ENCODE assay signal across 8 cellular contexts in genomic region chr11:47426062-47426956, GRCh38. TPM values are rescaled to one million over a fixed set of nuclear protein-coding genes. Genes with fewer than 3 reads are reported as not detected.
DNase-seq lines count a peak whose midpoint lies in the region; ATAC-seq and TF ChIP-seq lines count a peak whose summit lies in the region.

Gene PSMC3 (minus strand): TSS chr11:47426439. CDS start chr11:47426279, 160 bp downstream.

- H3K9me3 Mint-ChIP-seq in activated naive CD8-positive, alpha-beta T cell treated with anti-CD3 and anti-CD28 coated beads, Interleukin-2, amount 10 ng/mL, durations not matched to agents 7 days and 5 days, result no peaks in the 10 kb centered on the region
- peaks cover 10% of the 10 kb centered on the region for H3K9me3 Mint-ChIP-seq in glutamatergic neuron (ENCODE audit: unreplicated experiment)

- no peak for TF ChIP-seq EP300 in ovary (IDR thresholded peaks at IDR 0.05)

- TF ChIP-seq POLR2A in GM10847 (IDR thresholded peaks at IDR 0.05; ENCODE audit: extremely low read depth, insufficient read length) (peak; percentile 80), ovary (IDR thresholded peaks at IDR 0.05) (peak; percentile 72), thyroid gland (IDR thresholded peaks at IDR 0.05) (peak in 1 of 2 donors; percentile 54)

- no peaks in the 10 kb centered on the region for H3K9me2 ChIP-seq in SU-DHL-6 (replicated peaks; ENCODE audit: insufficient read depth, low read length)

- H3K9me3 ChIP-seq in SU-DHL-6 (ENCODE audit: insufficient read depth, low read length) (no peaks in the 10 kb centered on the region), ovary (no peaks in the 10 kb centered on the region), thyroid gland (no peaks in the 10 kb centered on the region)

- intact Hi-C loops in ovary (cut with DNase I) (no loop called here), thyroid gland (cut with DNase I) (no loop called here)

- peaks cover 18% of the 10 kb centered on the region for H3K4me1 Mint-ChIP-seq in activated naive CD8-positive, alpha-beta T cell treated with anti-CD3 and anti-CD28 coated beads, Interleukin-2, amount 10 ng/mL, durations not matched to agents 7 days and 5 days
- H3K4me1 Mint-ChIP-seq in glutamatergic neuron (ENCODE audit: low read depth, unreplicated experiment), result peaks cover 5% of the 10 kb centered on the region

- H3K27me3 ChIP-seq in SU-DHL-6 (ENCODE audit: low read length), result no peaks in the 10 kb centered on the region
- H3K27me3 ChIP-seq in ovary, result no peaks in the 10 kb centered on the region
- no peaks in the 10 kb centered on the region for H3K27me3 ChIP-seq in thyroid gland

- H3K4me1 ChIP-seq in ovary (ENCODE audit: insufficient read depth) (no peaks in the 10 kb centered on the region), thyroid gland (peaks cover 11 to 12% of the 10 kb centered on the region in 2 donors)

- TF ChIP-seq CTCF in SU-DHL-6 (IDR thresholded peaks at IDR 0.05; ENCODE audit: insufficient read depth, low read length, poor library complexity, severe bottlenecking) (no peak), glutamatergic neuron (IDR thresholded peaks at IDR 0.05; ENCODE audit: partially characterized antibody, unreplicated experiment) (no peak), ovary (IDR thresholded peaks at IDR 0.05) (no peak), thyroid gland (IDR thresholded peaks at IDR 0.05) (peak in 1 of 6 experiments; percentile 7)

- H3K4me3 ChIP-seq in SU-DHL-6 (ENCODE audit: insufficient read depth, low read length, poor library complexity, severe bottlenecking) (peak within 1 kb of the TSS; percentile 90), ovary (peak within 1 kb of the TSS; percentile 98), thyroid gland (replicated peaks in 1 of 3) (peak within 1 kb of the TSS; percentile 63 to 99 (median 86))

- H3K36me3 ChIP-seq in SU-DHL-6 (ENCODE audit: low read length) (no peaks in the 10 kb centered on the region), ovary (no peaks in the 10 kb centered on the region), thyroid gland (peaks cover 17 to 32% of the 10 kb centered on the region in 2 donors)

- POLR2A ChIA-PET in activated naive CD8-positive, alpha-beta T cell treated with anti-CD3 and anti-CD28 coated beads, Interleukin-2, amount 10 ng/mL, durations not matched to agents 7 days and 5 days (lab: Charles Lee), result interaction anchor here (0.7 to 3.9 kb wide), 11 partner anchors 9 to 211 kb away, joined by 3 to 22 read pairs (median 4); partner anchors contain the start of genes ACP2 and DDB2

- no peaks in the 10 kb centered on the region for H3K27me3 Mint-ChIP-seq in activated naive CD8-positive, alpha-beta T cell treated with anti-CD3 and anti-CD28 coated beads, Interleukin-2, amount 10 ng/mL, durations not matched to agents 7 days and 5 days
- peaks cover 12% of the 10 kb centered on the region for H3K27me3 Mint-ChIP-seq in glutamatergic neuron (ENCODE audit: unreplicated experiment)

- H3K27ac ChIP-seq in SU-DHL-6 (ENCODE audit: low read depth, low read length) (peak within 1 kb of the TSS; percentile 60), ovary (peak within 1 kb of the TSS; percentile 81), thyroid gland (peak within 1 kb of the TSS; percentile 90 to 93 (median 92))

- H4K20me1 ChIP-seq in SU-DHL-6 (ENCODE audit: low read depth, low read length), result no peaks in the 10 kb centered on the region

- DNase-seq in NCI-H128 (lab: John Stamatoyannopoulos, UW; ENCODE audit: unreplicated experiment), result peak; percentile 96
- peak; percentile 99 for DNase-seq in activated naive CD8-positive, alpha-beta T cell treated with anti-CD3 and anti-CD28 coated beads, Interleukin-2, amount 10 ng/mL, durations not matched to agents 7 days and 5 days
- DNase-seq in glutamatergic neuron, result peak; percentile 100
- peak; percentile 97 to 99 (median 99) for DNase-seq in ovary
- peak; percentile 99 for DNase-seq in thyroid gland

- peak within 1 kb of the TSS; percentile 99 for H3K27ac Mint-ChIP-seq in activated naive CD8-positive, alpha-beta T cell treated with anti-CD3 and anti-CD28 coated beads, Interleukin-2, amount 10 ng/mL, durations not matched to agents 7 days and 5 days
- H3K27ac Mint-ChIP-seq in glutamatergic neuron (ENCODE audit: unreplicated experiment), result peak within 1 kb of the TSS; percentile 99

- WGBS in ovary, 3 donors, result 0 to 1% (median 0%) methylated on average over 54 to 62 of the region's 62 CpGs
- WGBS in thyroid gland, 2 donors, result 1 to 2% methylated on average over 49 to 55 of the region's 62 CpGs

- H3K4me3 Mint-ChIP-seq in activated naive CD8-positive, alpha-beta T cell treated with anti-CD3 and anti-CD28 coated beads, Interleukin-2, amount 10 ng/mL, durations not matched to agents 7 days and 5 days, result peak within 1 kb of the TSS; percentile 100
- H3K4me3 Mint-ChIP-seq in glutamatergic neuron (ENCODE audit: unreplicated experiment), result peak within 1 kb of the TSS; percentile 99

- peak within 1 kb of the TSS; percentile 91 for H3K9ac ChIP-seq in SU-DHL-6 (ENCODE audit: low read length)

- H3K4me2 ChIP-seq in SU-DHL-6 (ENCODE audit: low read depth, low read length, poor library complexity, severe bottlenecking), result peak within 1 kb of the TSS; percentile 88

- H3F3A ChIP-seq in SU-DHL-6 (ENCODE audit: insufficient read depth), result no peaks in the 10 kb centered on the region

- H3K79me2 ChIP-seq in SU-DHL-6 (ENCODE audit: insufficient read depth, low read length), result peaks cover 26% of the 10 kb centered on the region

- ATAC-seq in HG02678 (IDR thresholded peaks at IDR 0.05; ENCODE audit: unreplicated experiment), result peak; percentile 91
- peak; percentile 94 for ATAC-seq in activated naive CD8-positive, alpha-beta T cell treated with anti-CD3 and anti-CD28 coated beads, Interleukin-2, amount 10 ng/mL, durations not matched to agents 7 days and 5 days (ENCODE audit: low read depth)

- H3K36me3 Mint-ChIP-seq in activated naive CD8-positive, alpha-beta T cell treated with anti-CD3 and anti-CD28 coated beads, Interleukin-2, amount 10 ng/mL, durations not matched to agents 7 days and 5 days, result peaks cover 16% of the 10 kb centered on the region
- no peaks in the 10 kb centered on the region for H3K36me3 Mint-ChIP-seq in glutamatergic neuron (ENCODE audit: unreplicated experiment)

- H2AFZ ChIP-seq in SU-DHL-6 (ENCODE audit: low read depth, low read length, severe bottlenecking), result peak within 1 kb of the TSS; percentile 93

RNA-seq across cellular contexts. Expression of gene PSMC3, which starts in this region (rescaled TPM):
- total RNA-seq in activated naive CD8-positive, alpha-beta T cell treated with anti-CD3 and anti-CD28 coated beads, Interleukin-2, amount 10 ng/mL, durations not matched to agents 7 days and 5 days, result 100 to 1,000 TPM; 113 to 115 TPM
- total RNA-seq in glutamatergic neuron (ENCODE audit: unreplicated experiment), result 112 TPM
- 10 to 100 TPM; 60.7 to 89.6 (median 79.4) TPM for total RNA-seq in ovary
- 100 to 1,000 TPM; 104 to 267 TPM for polyA plus RNA-seq in ovary
- 100 to 1,000 TPM in 2 of 4 donors, 10 to 100 TPM in 2; 92.7 to 240 (median 123) TPM for total RNA-seq in thyroid gland

Comparison
In these comparisons a context has a peak if more than half of its experiments do, and no peak if none do; other contexts are left out.
1. Peak in every context shown above with its lines: DNase-seq, ATAC-seq, H3K4me3 ChIP-seq and H3K27ac ChIP-seq.